Comparison of ENCODE assay signal across 10 cellular contexts in the genomic region with DNA sequence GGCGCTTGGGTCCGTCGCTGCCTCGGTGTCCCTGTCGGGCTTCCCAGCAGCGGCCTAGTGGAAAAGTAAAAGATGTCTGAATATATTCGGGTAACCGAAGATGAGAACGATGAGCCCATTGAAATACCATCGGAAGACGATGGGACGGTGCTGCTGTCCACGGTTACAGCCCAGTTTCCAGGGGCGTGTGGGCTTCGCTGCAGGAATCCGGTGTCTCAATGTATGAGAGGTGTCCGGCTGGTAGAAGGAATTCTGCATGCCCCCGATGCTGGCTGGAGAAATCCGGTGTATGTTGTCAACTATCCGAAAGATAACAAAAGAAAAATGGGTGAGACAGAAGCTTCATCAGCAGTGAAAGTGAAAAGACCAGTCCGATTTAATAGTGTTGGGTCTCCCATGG. TPM values are rescaled to one million over a fixed set of nuclear protein-coding genes. Genes with fewer than 3 reads are reported as not detected.
A peak's percentile ranks its signal among the peaks of the same experiment; 100 is the strongest.
DNase-seq lines count a peak whose midpoint lies in the region; ATAC-seq, FAIRE-seq and TF ChIP-seq lines count a peak whose summit lies in the region.
"Had no signal": no experiment of that assay in that cellular context is flagged by ENCODE, and none has a peak within 500 bp of the region (broad histone marks: within the 10 kb centered on the region; RNA-seq: fewer than 3 reads in every experiment).

No MANE protein-coding gene starts in this region.

- H3K79me2 ChIP-seq in astrocyte (ENCODE audit: insufficient read depth, low read length), result no peaks in the 10 kb centered on the region

- H3K4me1 ChIP-seq in heart left ventricle (peaks cover 0 to 22% (median 5%) of the 10 kb centered on the region in 12 donors), astrocyte (ENCODE audit: insufficient read depth, low read length) (peaks cover 6% of the 10 kb centered on the region), tibial nerve (peaks cover 0 to 38% (median 8%) of the 10 kb centered on the region in 4 donors)
- peaks cover 5 to 8% of the 10 kb centered on the region in 2 donors for H3K4me1 ChIP-seq in naive thymus-derived CD4-positive, alpha-beta T cell (ENCODE audit: control insufficient read depth in 2 of 2, insufficient read depth in 2 of 2, low read length in 2 of 2)

- no peak for DNase-seq in heart left ventricle
- no peak for DNase-seq in Right ventricle myocardium inferior (ENCODE audit: missing footprints)
- DNase-seq in astrocyte (ENCODE audit: low read depth), result no peak
- no peak for DNase-seq in naive thymus-derived CD4-positive, alpha-beta T cell
- DNase-seq in tibial nerve (ENCODE audit: low spot score in 2 of 2), result no peak
- DNase-seq in kidney glomerular epithelial cell (lab: John Stamatoyannopoulos, UW), result no peak
- no peak for DNase-seq in retina
- no peak for DNase-seq in G401 (ENCODE audit: low spot score)
- DNase-seq: SIG-M5 had no signal

- peaks cover 5% of the 10 kb centered on the region for H3K36me3 Mint-ChIP-seq in astrocyte (ENCODE audit: low read depth, unreplicated experiment)
- peaks cover 0 to 8% (median 5%) of the 10 kb centered on the region in 5 donors for H3K36me3 Mint-ChIP-seq in naive thymus-derived CD4-positive, alpha-beta T cell

- TF ChIP-seq POLR2A in heart left ventricle (IDR thresholded peaks at IDR 0.05) (no peak), tibial nerve (IDR thresholded peaks at IDR 0.05) (no peak)

- peaks cover 12% of the 10 kb centered on the region for H3K9me3 Mint-ChIP-seq in astrocyte (ENCODE audit: unreplicated experiment)
- H3K9me3 Mint-ChIP-seq in naive thymus-derived CD4-positive, alpha-beta T cell, result peaks cover 0 to 6% (median 0%) of the 10 kb centered on the region in 11 donors

- H3K36me3 ChIP-seq in heart left ventricle (no peaks in the 10 kb centered on the region), astrocyte (ENCODE audit: insufficient read depth, low read length) (no peaks in the 10 kb centered on the region), tibial nerve (peaks cover 0 to 8% (median 0%) of the 10 kb centered on the region in 3 donors)
- H3K36me3 ChIP-seq in naive thymus-derived CD4-positive, alpha-beta T cell (ENCODE audit: control insufficient read depth in 2 of 3, insufficient read depth in 3 of 3, low read length in 3 of 3), result peaks cover 0 to 5% (median 0%) of the 10 kb centered on the region in 3 experiments

- no peaks in the 10 kb centered on the region for H3K27me3 ChIP-seq in heart left ventricle
- peaks cover 2% of the 10 kb centered on the region for H3K27me3 ChIP-seq in astrocyte (ENCODE audit: insufficient read depth, low read length)
- peaks cover 0 to 5% of the 10 kb centered on the region in 2 donors for H3K27me3 ChIP-seq in naive thymus-derived CD4-positive, alpha-beta T cell (ENCODE audit: control insufficient read depth in 2 of 2, insufficient read depth in 2 of 2, low read length in 2 of 2)
- H3K27me3 ChIP-seq in tibial nerve, result no peaks in the 10 kb centered on the region

- TF ChIP-seq EP300 in tibial nerve (IDR thresholded peaks at IDR 0.05), result no peak

- POLR2A ChIA-PET in naive thymus-derived CD4-positive, alpha-beta T cell (lab: Charles Lee), result interaction anchor here (0.6 to 2.8 kb wide), 2 partner anchors 29 to 57 kb away, joined by 3 to 17 read pairs; a partner anchor contains a TSS

- in situ Hi-C loops in G401 (cut with HindIII; ENCODE audit: low sequenced_read_pairs), result no loop called here

- intact Hi-C loops in heart left ventricle (cut with DNase I) (no loop called here), Right ventricle myocardium inferior (cut with DNase I) (no loop called here)
- intact Hi-C loops in naive thymus-derived CD4-positive, alpha-beta T cell (cut with micrococcal nuclease), result loop anchor here (1.0 to 5.0 kb wide), 5 partner anchors 8 to 265 kb away; a partner anchor contains a TSS

- peaks cover 8% of the 10 kb centered on the region for H3K4me1 Mint-ChIP-seq in astrocyte (ENCODE audit: low read depth, unreplicated experiment)
- H3K4me1 Mint-ChIP-seq in naive thymus-derived CD4-positive, alpha-beta T cell, result peaks cover 14 to 33% (median 28%) of the 10 kb centered on the region in 7 donors

- H3K4me3 ChIP-seq in heart left ventricle (peak overlapping the region in 10 of 12 donors; percentile 43 to 69 (median 60)), astrocyte (ENCODE audit: insufficient read depth, low read depth, low read length) (peak overlapping the region; percentile 53), tibial nerve (peak overlapping the region; percentile 32 to 81 (median 72))
- peak overlapping the region; percentile 66 for H3K4me3 ChIP-seq in naive thymus-derived CD4-positive, alpha-beta T cell (ENCODE audit: low read length)
- H3K4me3 ChIP-seq: GM12878 had no signal

- CTCF ChIA-PET in naive thymus-derived CD4-positive, alpha-beta T cell (lab: Charles Lee), result no interaction called here

- TF ChIP-seq CTCF in heart left ventricle (IDR thresholded peaks at IDR 0.05) (no peak), astrocyte (IDR thresholded peaks at IDR 0.05; ENCODE audit: insufficient read depth, low read depth, low read length) (no peak), tibial nerve (IDR thresholded peaks at IDR 0.05) (peak in 1 of 5 experiments; percentile 2)

- no peak for FAIRE-seq in astrocyte (lab: Jason Lieb, UNC)
- FAIRE-seq: GM12878 had no signal

- WGBS in heart left ventricle, 4 donors, result 57 to 64% (median 61%) methylated on average over 21 of the region's 21 CpGs
- WGBS in tibial nerve, 2 donors, result 52 to 63% methylated on average over 21 of the region's 21 CpGs

- H3K27me3 Mint-ChIP-seq in astrocyte (ENCODE audit: low read depth, unreplicated experiment), result peaks cover 57% of the 10 kb centered on the region
- H3K27me3 Mint-ChIP-seq in naive thymus-derived CD4-positive, alpha-beta T cell, result peaks cover 11 to 66% (median 18%) of the 10 kb centered on the region in 5 donors

- H4K20me1 ChIP-seq in astrocyte (ENCODE audit: insufficient read depth, low read length), result no peaks in the 10 kb centered on the region

- peak overlapping the region; percentile 83 for H3K4me3 Mint-ChIP-seq in astrocyte (ENCODE audit: unreplicated experiment)
- peak overlapping the region; percentile 70 to 91 (median 86) for H3K4me3 Mint-ChIP-seq in naive thymus-derived CD4-positive, alpha-beta T cell

- H2AFZ ChIP-seq in astrocyte (ENCODE audit: low read depth, low read length), result no peak overlapping the region

- no peak overlapping the region for H3K9ac ChIP-seq in astrocyte (ENCODE audit: low read length)

- no peaks in the 10 kb centered on the region for H3K9me3 ChIP-seq in heart left ventricle
- H3K9me3 ChIP-seq in astrocyte (ENCODE audit: insufficient read depth, low read depth, low read length), result no peaks in the 10 kb centered on the region
- no peaks in the 10 kb centered on the region for H3K9me3 ChIP-seq in naive thymus-derived CD4-positive, alpha-beta T cell (ENCODE audit: control insufficient read depth in 2 of 3, low read length in 3 of 3)
- H3K9me3 ChIP-seq in tibial nerve, result no peaks in the 10 kb centered on the region

- H3K4me2 ChIP-seq in astrocyte (ENCODE audit: low read length), result peak overlapping the region; percentile 83

- H3K27ac Mint-ChIP-seq in astrocyte (ENCODE audit: unreplicated experiment), result peak overlapping the region; percentile 37
- H3K27ac Mint-ChIP-seq in naive thymus-derived CD4-positive, alpha-beta T cell, result peak overlapping the region in 7 of 9 donors; percentile 36 to 77 (median 51)

- ATAC-seq in heart left ventricle (no peak), Right ventricle myocardium inferior (no peak)
- ATAC-seq in naive thymus-derived CD4-positive, alpha-beta T cell, result no peak

- H3K27ac ChIP-seq in heart left ventricle (no peak overlapping the region), astrocyte (ENCODE audit: low read depth, low read length) (no peak overlapping the region), tibial nerve (peak overlapping the region in 1 of 4 donors; percentile 81)
- H3K27ac ChIP-seq in naive thymus-derived CD4-positive, alpha-beta T cell (ENCODE audit: low read depth, low read length), result no peak overlapping the region

RNA-seq across cellular contexts. Expression of a gene that starts 8.0 kb away (rescaled TPM):
- total RNA-seq in heart left ventricle (1 to 10 TPM in 8 of 9 donors, under 1 TPM in 1; 0.45 to 5.9 (median 2.5) TPM), Right ventricle myocardium inferior (4.3 TPM), astrocyte (1.3 and 3.0 TPM in 2 replicates), tibial nerve (10 to 100 TPM in 2 of 4 donors, 1 to 10 TPM in 2; 4.4 to 18.6 (median 12.4) TPM)
- polyA plus RNA-seq in heart left ventricle, result 1 to 10 TPM; 3.7 to 9.1 TPM
- 1 to 10 TPM in 4 of 5 experiments, under 1 TPM in 1; 0.73 to 2.7 (median 2.4) TPM for total RNA-seq in naive thymus-derived CD4-positive, alpha-beta T cell
- polyA plus RNA-seq in naive thymus-derived CD4-positive, alpha-beta T cell, result 1 to 10 TPM in 1 of 2 donors, under 1 TPM in 1; 0.61 to 1.3 TPM
- total RNA-seq in G401 (2014; rRNA removed; shearing (Covaris generic)), result 56.0 and 67.5 TPM in 2 replicates

RNA-seq across cellular contexts. Expression of a gene that starts 28.3 kb away (rescaled TPM):
- total RNA-seq in heart left ventricle (10 to 100 TPM; 12.4 to 27.7 (median 23.4) TPM), Right ventricle myocardium inferior (26.2 TPM), astrocyte (32.3 and 35.2 TPM in 2 replicates), tibial nerve (10 to 100 TPM; 40.8 to 53.1 (median 47.9) TPM)
- polyA plus RNA-seq in heart left ventricle, result 10 to 100 TPM; 33.7 to 41.7 TPM
- 100 to 1,000 TPM in 2 of 5 experiments, 10 to 100 TPM in 3; 68.1 to 126 (median 90.9) TPM for total RNA-seq in naive thymus-derived CD4-positive, alpha-beta T cell
- 10 to 100 TPM; 40.6 to 48.1 TPM for polyA plus RNA-seq in naive thymus-derived CD4-positive, alpha-beta T cell
- 65.1 and 71.4 TPM in 2 replicates for total RNA-seq in G401 (2014; rRNA removed; shearing (Covaris generic))

RNA-seq across cellular contexts. Expression of a gene that starts 56.6 kb away (rescaled TPM):
- 10 to 100 TPM in 2 of 9 donors, 1 to 10 TPM in 7; 1.6 to 17.1 (median 5.4) TPM for total RNA-seq in heart left ventricle
- polyA plus RNA-seq in heart left ventricle, result 1 to 10 TPM; 2.2 TPM
- 4.7 TPM for total RNA-seq in Right ventricle myocardium inferior
- total RNA-seq in astrocyte, result 2.0 and 3.5 TPM in 2 replicates
- total RNA-seq in naive thymus-derived CD4-positive, alpha-beta T cell, result 10 to 100 TPM; 13.5 to 28.6 (median 14.3) TPM
- 10 to 100 TPM in 1 of 2 donors, 1 to 10 TPM in 1; 7.0 to 10.1 TPM for polyA plus RNA-seq in naive thymus-derived CD4-positive, alpha-beta T cell
- 10 to 100 TPM in 2 of 4 donors, 1 to 10 TPM in 2; 8.2 to 18.6 (median 9.8) TPM for total RNA-seq in tibial nerve
- total RNA-seq in G401 (2014; rRNA removed; shearing (Covaris generic)), result 0.86 and 4.3 TPM in 2 replicates

Comparison
In these comparisons a context has a peak if more than half of its experiments do, and no peak if none do; other contexts are left out.
1. intact Hi-C loops: an anchor here in naive thymus-derived CD4-positive, alpha-beta T cell (1.0 to 5.0 kb wide); none called in heart left ventricle and Right ventricle myocardium inferior.